13 cellular contexts compared by ENCODE assay signal in genomic region chr1:53992085-53992874, GRCh38. TPM values are rescaled to one million over a fixed set of nuclear protein-coding genes. Genes with fewer than 3 reads are reported as not detected.
A peak's percentile ranks its signal among the peaks of the same experiment; 100 is the strongest.
DNase-seq lines count a peak whose midpoint lies in the region; ATAC-seq and TF ChIP-seq lines count a peak whose summit lies in the region.
"Had no signal": no experiment of that assay in that cellular context is flagged by ENCODE, and none has a peak within 500 bp of the region (broad histone marks: within the 10 kb centered on the region; RNA-seq: fewer than 3 reads in every experiment).

No MANE protein-coding gene starts in this region.

- ATAC-seq in GM19023 (IDR thresholded peaks at IDR 0.05; ENCODE audit: unreplicated experiment), result no peak

- intact Hi-C loops in MCF 10A (cut with micrococcal nuclease) (no loop called here), breast epithelium (cut with DNase I; ENCODE audit: low total_unique reads) (no loop called here)

- CTCF ChIA-PET in MCF 10A (lab: Yijun Ruan, JAX), result interaction anchor here (0.6 to 0.7 kb wide), 2 partner anchors 121 to 239 kb away, joined by 3 to 5 read pairs; no protein-coding TSS in a partner anchor

- no peaks in the 10 kb centered on the region for H4K20me1 ChIP-seq in smooth muscle cell (ENCODE audit: low read depth)

- no peak overlapping the region for H3K27ac ChIP-seq in breast epithelium
- no peak overlapping the region for H3K27ac ChIP-seq in smooth muscle cell (ENCODE audit: low read depth)
- H3K27ac ChIP-seq: sigmoid colon had no signal

- no peaks in the 10 kb centered on the region for H3K36me3 ChIP-seq in breast epithelium
- H3K36me3 ChIP-seq in smooth muscle cell (ENCODE audit: low read depth), result no peaks in the 10 kb centered on the region
- no peaks in the 10 kb centered on the region for H3K36me3 ChIP-seq in MG63
- H3K36me3 ChIP-seq: HAP-1, sigmoid colon had no signal

- no TSS peak for BruUV-seq in MCF 10A (replicated peaks; lab: Mats Ljungman, UMichigan)

- H3K4me1 ChIP-seq in breast epithelium (no peaks in the 10 kb centered on the region), smooth muscle cell (ENCODE audit: low read depth) (no peaks in the 10 kb centered on the region)
- H3K4me1 ChIP-seq: HAP-1, sigmoid colon had no signal

- H3K9me3 ChIP-seq in breast epithelium (no peaks in the 10 kb centered on the region), smooth muscle cell (replicated peaks; ENCODE audit: low read depth) (no peaks in the 10 kb centered on the region), MG63 (no peaks in the 10 kb centered on the region)
- H3K9me3 ChIP-seq: HAP-1, sigmoid colon had no signal

- no peak overlapping the region for H3K9ac ChIP-seq in smooth muscle cell (ENCODE audit: low read depth)

- H2AFZ ChIP-seq in smooth muscle cell (ENCODE audit: low read depth), result no peak overlapping the region

- no peaks in the 10 kb centered on the region for H3F3A ChIP-seq in smooth muscle cell (ENCODE audit: low read depth)

- no peak overlapping the region for H3K4me3 Mint-ChIP-seq in MCF 10A (ENCODE audit: unreplicated experiment)

- no peaks in the 10 kb centered on the region for H3K36me3 Mint-ChIP-seq in MCF 10A (ENCODE audit: insufficient read depth, unreplicated experiment)

- no peaks in the 10 kb centered on the region for H3K4me1 Mint-ChIP-seq in MCF 10A (ENCODE audit: insufficient read depth, unreplicated experiment)

- no peak overlapping the region for H3K4me2 ChIP-seq in smooth muscle cell

- POLR2A ChIA-PET in MCF 10A (lab: Yijun Ruan, JAX), result interaction anchor here (0.6 kb wide), 1 partner anchor 100 kb away, joined by 3 read pairs; no protein-coding TSS in a partner anchor

- H3K27me3 ChIP-seq in breast epithelium (no peaks in the 10 kb centered on the region), smooth muscle cell (ENCODE audit: low read depth) (no peaks in the 10 kb centered on the region), MG63 (no peaks in the 10 kb centered on the region)
- H3K27me3 ChIP-seq: sigmoid colon had no signal

- no peak for TF ChIP-seq CTCF in MCF 10A (IDR thresholded peaks at IDR 0.05; ENCODE audit: unreplicated experiment)
- no peak for TF ChIP-seq CTCF in breast epithelium (IDR thresholded peaks at IDR 0.05)
- peak; percentile 16 for TF ChIP-seq CTCF in smooth muscle cell (IDR thresholded peaks at IDR 0.05; ENCODE audit: borderline replicate concordance, insufficient read depth, poor library complexity, severe bottlenecking)

- H3K4me3 ChIP-seq in breast epithelium (no peak overlapping the region), smooth muscle cell (no peak overlapping the region), MG63 (no peak overlapping the region)
- H3K4me3 ChIP-seq: HAP-1, sigmoid colon had no signal

- H3K27ac Mint-ChIP-seq in MCF 10A (ENCODE audit: low read depth, unreplicated experiment), result no peak overlapping the region

- peaks cover 8% of the 10 kb centered on the region for H3K27me3 Mint-ChIP-seq in MCF 10A (ENCODE audit: insufficient read depth, unreplicated experiment)

- no peak for TF ChIP-seq POLR2A in breast epithelium (IDR thresholded peaks at IDR 0.05)

- WGBS in smooth muscle cell (ENCODE audit: low lambda C conversion rate), result 77% methylated on average over 4 of the region's 4 CpGs

- H3K79me2 ChIP-seq in smooth muscle cell (ENCODE audit: low read depth), result no peaks in the 10 kb centered on the region

- H3K9me3 Mint-ChIP-seq in MCF 10A (ENCODE audit: unreplicated experiment), result no peaks in the 10 kb centered on the region

- peak; percentile 16 for DNase-seq in MCF 10A (ENCODE audit: unreplicated experiment)
- no peak for DNase-seq in breast epithelium (ENCODE audit: low spot score in 2 of 2)
- DNase-seq in RPMI7951 (ENCODE audit: low read depth), result peak; percentile 9
- DNase-seq in globus pallidus (ENCODE audit: low spot score), result peak; percentile 31
- no peak for DNase-seq in smooth muscle cell (lab: John Stamatoyannopoulos, UW; ENCODE audit: unreplicated experiment)
- DNase-seq in SIG-M5 treated with dmso at 0.1 percent for 504 hours (lab: John Stamatoyannopoulos, UW; ENCODE audit: unreplicated experiment), result no peak
- DNase-seq in MG63, result no peak
- DNase-seq: activated naive CD4-positive, alpha-beta T cell; NCI-H1048; NCI-H526 treated with DMSO at 0.1 percent for 48 hours; sigmoid colon had no signal

RNA-seq across cellular contexts. Expression of gene LDLRAD1, which starts 25.7 kb away (rescaled TPM):
- not detected in 2 replicates for total RNA-seq in MCF 10A (2022)
- not detected for total RNA-seq in breast epithelium
- total RNA-seq in RPMI7951 (2014; rRNA removed; shearing (Covaris generic)), result not detected in 2 replicates
- not detected in 2 replicates for total RNA-seq in smooth muscle cell
- polyA plus RNA-seq in smooth muscle cell, result not detected in 2 replicates
- total RNA-seq in MG63 (2014; rRNA removed; shearing (Covaris generic); ENCODE audit: low replicate concordance), result not detected in 2 replicates
- total RNA-seq: sigmoid colon had no signal
- polyA plus RNA-seq: sigmoid colon had no signal

RNA-seq across cellular contexts. Expression of gene LRRC42, which starts 46.1 kb away (rescaled TPM):
- total RNA-seq in MCF 10A (2022) (39.1 and 41.2 TPM in 2 replicates), breast epithelium (10 to 100 TPM; 11.2 to 20.0 (median 17.7) TPM), smooth muscle cell (36.5 and 56.2 TPM in 2 replicates)
- 51.3 and 57.8 TPM in 2 replicates for total RNA-seq in RPMI7951 (2014; rRNA removed; shearing (Covaris generic))
- polyA plus RNA-seq in smooth muscle cell, result 37.0 and 38.0 TPM in 2 replicates
- total RNA-seq in MG63 (2014; rRNA removed; shearing (Covaris generic); ENCODE audit: low replicate concordance), result 78.4 and 79.6 TPM in 2 replicates

RNA-seq across cellular contexts. Expression of gene IFT25, which starts 46.8 kb away (rescaled TPM):
- total RNA-seq in MCF 10A (2022), result 20.6 and 22.3 TPM in 2 replicates
- total RNA-seq in breast epithelium, result 10 to 100 TPM; 20.8 to 27.7 (median 23.3) TPM
- total RNA-seq in RPMI7951 (2014; rRNA removed; shearing (Covaris generic)), result 100 and 107 TPM in 2 replicates
- total RNA-seq in smooth muscle cell, result 23.3 and 27.4 TPM in 2 replicates
- polyA plus RNA-seq in smooth muscle cell, result 45.1 and 46.3 TPM in 2 replicates
- total RNA-seq in MG63 (2014; rRNA removed; shearing (Covaris generic); ENCODE audit: low replicate concordance), result 31.5 and 54.1 TPM in 2 replicates

Comparison
In these comparisons a context has a peak if more than half of its experiments do, and no peak if none do; other contexts are left out.
1. DNase-seq: peak in MCF 10A (single experiment), RPMI7951 (single experiment) and globus pallidus (single experiment); none in breast epithelium (0 of 2), smooth muscle cell (single experiment), SIG-M5 treated with dmso at 0.1 percent for 504 hours (single experiment) and MG63 (single experiment).